ENCODE assay signal across 1 cellular context in the genomic region with DNA sequence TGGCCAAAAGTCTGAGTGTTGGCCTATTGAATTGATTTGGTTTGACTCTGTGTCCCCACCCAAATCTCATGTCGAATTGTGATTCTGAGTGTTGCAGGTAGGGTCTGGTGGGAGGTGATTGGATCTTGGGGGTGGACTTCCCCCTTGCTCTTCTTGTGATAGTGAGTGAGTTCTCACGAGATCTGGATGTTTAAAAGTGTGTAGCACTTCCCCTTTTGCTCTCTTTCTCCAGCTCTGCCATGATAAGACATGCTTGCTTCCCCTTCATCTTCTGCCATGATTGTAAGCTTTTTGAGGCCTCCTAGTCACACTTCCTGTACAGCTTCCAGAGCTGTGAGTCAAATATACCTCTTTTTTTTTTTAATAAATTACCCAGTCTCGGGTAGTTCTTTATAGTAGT.
TF ChIP-seq lines count a peak whose summit lies in the region.

No MANE protein-coding gene starts in this region.

TF ChIP-seq in GM23338, 12 proteins besides CTCF, POLR2A, EP300 and RAD21 (continued from another document):
- TF ChIP-seq, protein P1, sequence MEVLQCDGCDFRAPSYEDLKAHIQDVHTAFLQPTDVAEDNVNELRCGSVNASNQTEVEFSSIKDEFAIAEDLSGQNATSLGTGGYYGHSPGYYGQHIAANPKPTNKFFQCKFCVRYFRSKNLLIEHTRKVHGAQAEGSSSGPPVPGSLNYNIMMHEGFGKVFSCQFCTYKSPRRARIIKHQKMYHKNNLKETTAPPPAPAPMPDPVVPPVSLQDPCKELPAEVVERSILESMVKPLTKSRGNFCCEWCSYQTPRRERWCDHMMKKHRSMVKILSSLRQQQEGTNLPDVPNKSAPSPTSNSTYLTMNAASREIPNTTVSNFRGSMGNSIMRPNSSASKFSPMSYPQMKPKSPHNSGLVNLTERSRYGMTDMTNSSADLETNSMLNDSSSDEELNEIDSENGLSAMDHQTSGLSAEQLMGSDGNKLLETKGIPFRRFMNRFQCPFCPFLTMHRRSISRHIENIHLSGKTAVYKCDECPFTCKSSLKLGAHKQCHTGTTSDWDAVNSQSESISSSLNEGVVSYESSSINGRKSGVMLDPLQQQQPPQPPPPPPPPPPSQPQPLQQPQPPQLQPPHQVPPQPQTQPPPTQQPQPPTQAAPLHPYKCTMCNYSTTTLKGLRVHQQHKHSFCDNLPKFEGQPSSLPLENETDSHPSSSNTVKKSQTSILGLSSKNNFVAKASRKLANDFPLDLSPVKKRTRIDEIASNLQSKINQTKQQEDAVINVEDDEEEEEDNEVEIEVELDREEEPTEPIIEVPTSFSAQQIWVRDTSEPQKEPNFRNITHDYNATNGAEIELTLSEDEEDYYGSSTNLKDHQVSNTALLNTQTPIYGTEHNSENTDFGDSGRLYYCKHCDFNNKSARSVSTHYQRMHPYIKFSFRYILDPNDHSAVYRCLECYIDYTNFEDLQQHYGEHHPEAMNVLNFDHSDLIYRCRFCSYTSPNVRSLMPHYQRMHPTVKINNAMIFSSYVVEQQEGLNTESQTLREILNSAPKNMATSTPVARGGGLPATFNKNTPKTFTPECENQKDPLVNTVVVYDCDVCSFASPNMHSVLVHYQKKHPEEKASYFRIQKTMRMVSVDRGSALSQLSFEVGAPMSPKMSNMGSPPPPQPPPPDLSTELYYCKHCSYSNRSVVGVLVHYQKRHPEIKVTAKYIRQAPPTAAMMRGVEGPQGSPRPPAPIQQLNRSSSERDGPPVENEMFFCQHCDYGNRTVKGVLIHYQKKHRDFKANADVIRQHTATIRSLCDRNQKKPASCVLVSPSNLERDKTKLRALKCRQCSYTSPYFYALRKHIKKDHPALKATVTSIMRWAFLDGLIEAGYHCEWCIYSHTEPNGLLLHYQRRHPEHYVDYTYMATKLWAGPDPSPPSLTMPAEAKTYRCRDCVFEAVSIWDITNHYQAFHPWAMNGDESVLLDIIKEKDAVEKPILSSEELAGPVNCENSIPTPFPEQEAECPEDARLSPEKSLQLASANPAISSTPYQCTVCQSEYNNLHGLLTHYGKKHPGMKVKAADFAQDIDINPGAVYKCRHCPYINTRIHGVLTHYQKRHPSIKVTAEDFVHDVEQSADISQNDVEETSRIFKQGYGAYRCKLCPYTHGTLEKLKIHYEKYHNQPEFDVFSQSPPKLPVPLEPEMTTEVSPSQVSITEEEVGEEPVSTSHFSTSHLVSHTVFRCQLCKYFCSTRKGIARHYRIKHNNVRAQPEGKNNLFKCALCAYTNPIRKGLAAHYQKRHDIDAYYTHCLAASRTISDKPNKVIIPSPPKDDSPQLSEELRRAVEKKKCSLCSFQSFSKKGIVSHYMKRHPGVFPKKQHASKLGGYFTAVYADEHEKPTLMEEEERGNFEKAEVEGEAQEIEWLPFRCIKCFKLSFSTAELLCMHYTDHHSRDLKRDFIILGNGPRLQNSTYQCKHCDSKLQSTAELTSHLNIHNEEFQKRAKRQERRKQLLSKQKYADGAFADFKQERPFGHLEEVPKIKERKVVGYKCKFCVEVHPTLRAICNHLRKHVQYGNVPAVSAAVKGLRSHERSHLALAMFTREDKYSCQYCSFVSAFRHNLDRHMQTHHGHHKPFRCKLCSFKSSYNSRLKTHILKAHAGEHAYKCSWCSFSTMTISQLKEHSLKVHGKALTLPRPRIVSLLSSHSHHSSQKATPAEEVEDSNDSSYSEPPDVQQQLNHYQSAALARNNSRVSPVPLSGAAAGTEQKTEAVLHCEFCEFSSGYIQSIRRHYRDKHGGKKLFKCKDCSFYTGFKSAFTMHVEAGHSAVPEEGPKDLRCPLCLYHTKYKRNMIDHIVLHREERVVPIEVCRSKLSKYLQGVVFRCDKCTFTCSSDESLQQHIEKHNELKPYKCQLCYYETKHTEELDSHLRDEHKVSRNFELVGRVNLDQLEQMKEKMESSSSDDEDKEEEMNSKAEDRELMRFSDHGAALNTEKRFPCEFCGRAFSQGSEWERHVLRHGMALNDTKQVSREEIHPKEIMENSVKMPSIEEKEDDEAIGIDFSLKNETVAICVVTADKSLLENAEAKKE (CRISPR knock-in tag; IDR thresholded peaks at IDR 0.05): no peak
- TF ChIP-seq EZH2 (IDR thresholded peaks at IDR 0.05; ENCODE audit: low read depth, unreplicated experiment) (no peak), NANOG (IDR thresholded peaks at IDR 0.05; ENCODE audit: borderline replicate concordance) (no peak), JUNB (IDR thresholded peaks at IDR 0.05; ENCODE audit: unreplicated experiment) (no peak), ZNF114 (CRISPR knock-in tag; IDR thresholded peaks at IDR 0.05) (no peak), EZH2phosphoT487 (IDR thresholded peaks at IDR 0.05; ENCODE audit: unreplicated experiment) (no peak)
